In genomic region chr11:131745405-131745804, GRCh38 we compare ENCODE assay signal across 21 cellular contexts.
DNase-seq lines count a peak whose midpoint lies in the region; ATAC-seq and TF ChIP-seq lines count a peak whose summit lies in the region.
"Had no signal": no experiment of that assay in that cellular context is flagged by ENCODE, and none has a peak within 500 bp of the region (broad histone marks: within the 10 kb centered on the region; RNA-seq: fewer than 3 reads in every experiment).

No MANE protein-coding gene starts in this region.

- 50% methylated on average over 1 of the region's 6 CpGs for WGBS in mesenchymal stem cell
- 64 to 70% methylated on average over 5 to 6 of the region's 6 CpGs for WGBS in gastroesophageal sphincter (ENCODE audit: low coverage in 1 of 2), 2 donors

- H2BK120ac ChIP-seq in mesenchymal stem cell (ENCODE audit: low read depth, low read length): no peak overlapping the region

- TF ChIP-seq CTCF in choroid plexus epithelial cell (conservative IDR thresholded peaks at IDR 0.05; ENCODE audit: low read depth, low read length) (no peak), gastroesophageal sphincter (IDR thresholded peaks at IDR 0.05) (no peak)

- H3K9me3 ChIP-seq in mesenchymal stem cell (ENCODE audit: control insufficient read depth, low read length): no peaks in the 10 kb centered on the region
- H3K9me3 ChIP-seq in gastroesophageal sphincter: no peaks in the 10 kb centered on the region
- H3K9me3 ChIP-seq: tibial nerve had no signal

- H3K23ac ChIP-seq in mesenchymal stem cell (ENCODE audit: low read length in 2 of 2): no peak overlapping the region

- H3K14ac ChIP-seq in mesenchymal stem cell (ENCODE audit: low read length in 2 of 2): no peak overlapping the region

- H3K4me3 ChIP-seq in choroid plexus epithelial cell (ENCODE audit: low read depth, low read length): no peak overlapping the region
- no peak overlapping the region for H3K4me3 ChIP-seq in mesenchymal stem cell (ENCODE audit: insufficient read depth in 1 of 2, low read depth in 1 of 2, low read length in 2 of 2)
- no peak overlapping the region for H3K4me3 ChIP-seq in gastroesophageal sphincter
- H3K4me3 ChIP-seq: SK-N-MC, tibial nerve had no signal

- peak overlapping the region; percentile 42 for H3K9ac ChIP-seq in mesenchymal stem cell (ENCODE audit: low read length)

- peak overlapping the region in 1 of 2 experiments; percentile 30 for H3K4ac ChIP-seq in mesenchymal stem cell (ENCODE audit: low read depth in 1 of 2, low read length in 2 of 2)

- H3K27ac ChIP-seq in mesenchymal stem cell (ENCODE audit: low read length, poor library complexity, severe bottlenecking): no peak overlapping the region
- H3K27ac ChIP-seq in gastroesophageal sphincter: no peak overlapping the region
- H3K27ac ChIP-seq: SK-N-MC, tibial nerve had no signal

- no peak for TF ChIP-seq EP300 in gastroesophageal sphincter (IDR thresholded peaks at IDR 0.05)

- no peak overlapping the region for H2AFZ ChIP-seq in mesenchymal stem cell (ENCODE audit: low read depth, low read length)

- peak overlapping the region in 1 of 2 experiments; percentile 24 for H3K18ac ChIP-seq in mesenchymal stem cell (ENCODE audit: low read depth in 1 of 2, low read length in 2 of 2)

- H2BK12ac ChIP-seq in mesenchymal stem cell (ENCODE audit: low read length in 2 of 2): no peak overlapping the region

- no peak overlapping the region for H3K4me2 ChIP-seq in mesenchymal stem cell (ENCODE audit: low read length, poor library complexity, severe bottlenecking)

- H2BK15ac ChIP-seq in mesenchymal stem cell (ENCODE audit: low read depth, poor library complexity, severe bottlenecking): no peak overlapping the region

- H3K79me1 ChIP-seq in mesenchymal stem cell (replicated peaks; ENCODE audit: low read length, poor library complexity, severe bottlenecking): no peaks in the 10 kb centered on the region

- ATAC-seq in gastroesophageal sphincter: no peak
- ATAC-seq: activated CD8-positive, alpha-beta memory T cell treated with anti-CD3 and anti-CD28 coated beads, Interleukin-2, amount 10 ng/mL, durations not matched to agents 7 days and 5 days; activated naive CD8-positive, alpha-beta T cell treated with anti-CD3 and anti-CD28 coated beads, Interleukin-2, amount 50 U/mL, for 24 hours; effector memory CD8-positive, alpha-beta T cell; left cardiac atrium; Panc1 had no signal

- H4K91ac ChIP-seq in mesenchymal stem cell (ENCODE audit: low read length): no peak overlapping the region

- DNase-seq in AG08395 (ENCODE audit: low spot score) (peak; percentile 54), LHCN-M2 (ENCODE audit: low read depth) (peak; percentile 40), choroid plexus epithelial cell (ENCODE audit: low read depth) (peak; percentile 79), mesenchymal stem cell (peak; percentile 79), GF-D8 (lab: John Stamatoyannopoulos, UW) (no peak), NCI-H1694 treated with DMSO at 0.1 percent for 48 hours (lab: John Stamatoyannopoulos, UW) (no peak)
- no peak for DNase-seq in activated CD4-positive, alpha-beta T cell treated with anti-CD3 and anti-CD28 coated beads for 48 hours
- DNase-seq: activated CD4-positive, alpha-beta T cell treated with anti-CD3 and anti-CD28 coated beads for 1 hour; activated CD8-positive, alpha-beta memory T cell treated with anti-CD3 and anti-CD28 coated beads, Interleukin-2, amount 10 ng/mL, durations not matched to agents 7 days and 5 days; activated naive CD8-positive, alpha-beta T cell treated with anti-CD3 and anti-CD28 coated beads, Interleukin-2, amount 50 U/mL, for 24 hours; effector memory CD8-positive, alpha-beta T cell; left cardiac atrium; midbrain; NCI-H1436 treated with DMSO at 0.1 percent for 48 hours; NCI-H82; stimulated activated naive CD4-positive, alpha-beta T cell; T1000 had no signal

- TF ChIP-seq POLR2A in gastroesophageal sphincter (IDR thresholded peaks at IDR 0.05): no peak

- H3K27me3 ChIP-seq in mesenchymal stem cell (ENCODE audit: control insufficient read depth in 1 of 2, insufficient read depth in 1 of 2, low read length in 2 of 2) (no peaks in the 10 kb centered on the region), gastroesophageal sphincter (peaks cover 24% of the 10 kb centered on the region)
- H3K27me3 ChIP-seq: tibial nerve had no signal

- H3K36me3 ChIP-seq in mesenchymal stem cell (ENCODE audit: control insufficient read depth in 1 of 2, insufficient read depth in 2 of 2, low read depth in 1 of 2, low read length in 2 of 2) (no peaks in the 10 kb centered on the region), gastroesophageal sphincter (no peaks in the 10 kb centered on the region)
- H3K36me3 ChIP-seq: tibial nerve had no signal

- H3K4me1 ChIP-seq in mesenchymal stem cell (ENCODE audit: control insufficient read depth, insufficient read depth, low read depth, low read length) (peaks cover 2% of the 10 kb centered on the region), gastroesophageal sphincter (no peaks in the 10 kb centered on the region)

- H4K8ac ChIP-seq in mesenchymal stem cell (ENCODE audit: low read length): no peak overlapping the region

- H2BK5ac ChIP-seq in mesenchymal stem cell (ENCODE audit: low read depth, low read length, poor library complexity, severe bottlenecking): no peak overlapping the region

- no peak overlapping the region for H2AK5ac ChIP-seq in mesenchymal stem cell (ENCODE audit: low read length, severe bottlenecking)

Comparison
In these comparisons a context has a peak if more than half of its experiments do, and no peak if none do; other contexts are left out.
1. DNase-seq: peak in AG08395 (single experiment), LHCN-M2 (single experiment), choroid plexus epithelial cell (single experiment) and mesenchymal stem cell (single experiment); none in GF-D8 (single experiment), activated CD4-positive, alpha-beta T cell treated with anti-CD3 and anti-CD28 coated beads for 48 hours (single experiment) and NCI-H1694 treated with DMSO at 0.1 percent for 48 hours (single experiment).